Comparison of ENCODE assay signal across 10 cellular contexts in the genomic region with DNA sequence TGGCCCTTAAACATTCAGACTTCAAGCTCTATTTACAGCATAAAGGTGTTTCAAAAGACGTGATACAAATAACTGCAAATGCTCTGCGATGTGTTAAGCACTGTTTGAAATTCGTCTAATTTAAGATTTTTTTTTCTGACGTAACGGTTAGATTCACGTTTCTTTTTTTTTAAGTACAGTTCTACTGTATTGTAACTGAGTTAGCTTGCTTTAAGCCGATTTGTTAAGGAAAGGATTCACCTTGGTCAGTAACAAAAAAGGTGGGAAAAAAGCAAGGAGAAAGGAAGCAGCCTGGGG. TPM values are rescaled to one million over a fixed set of nuclear protein-coding genes. Genes with fewer than 3 reads are reported as not detected.
DNase-seq lines count a peak whose midpoint lies in the region; ATAC-seq, FAIRE-seq and TF ChIP-seq lines count a peak whose summit lies in the region.
"Had no signal": no experiment of that assay in that cellular context is flagged by ENCODE, and none has a peak within 500 bp of the region (broad histone marks: within the 10 kb centered on the region; RNA-seq: fewer than 3 reads in every experiment).

No MANE protein-coding gene starts in this region.

- no peaks in the 10 kb centered on the region for H3K36me3 Mint-ChIP-seq in activated T-cell treated with anti-CD3 and anti-CD28 coated beads, Interleukin-2, amount 50 U/mL, for 24 hours (ENCODE audit: low read depth)
- H3K36me3 Mint-ChIP-seq in astrocyte (ENCODE audit: low read depth, unreplicated experiment), result no peaks in the 10 kb centered on the region

- H3K79me2 ChIP-seq in astrocyte (ENCODE audit: insufficient read depth, low read length), result no peaks in the 10 kb centered on the region

- no peaks in the 10 kb centered on the region for H4K20me1 ChIP-seq in astrocyte (ENCODE audit: insufficient read depth, low read length)

- H3K27ac ChIP-seq in astrocyte (ENCODE audit: low read depth, low read length), result no peak overlapping the region
- peak overlapping the region in 1 of 2 donors; percentile 56 for H3K27ac ChIP-seq in liver (ENCODE audit: low read depth in 1 of 2, low read length in 2 of 2)
- peak overlapping the region in 2 of 4 donors; percentile 74 to 80 for H3K27ac ChIP-seq in tibial nerve

- no peak for TF ChIP-seq EP300 in tibial nerve (IDR thresholded peaks at IDR 0.05)

- peaks cover 2% of the 10 kb centered on the region for H3K9me3 Mint-ChIP-seq in activated T-cell treated with anti-CD3 and anti-CD28 coated beads, Interleukin-2, amount 50 U/mL, for 24 hours
- no peaks in the 10 kb centered on the region for H3K9me3 Mint-ChIP-seq in astrocyte (ENCODE audit: unreplicated experiment)

- no peak for TF ChIP-seq POLR2A in tibial nerve (IDR thresholded peaks at IDR 0.05)

- TF ChIP-seq RAD21 in liver (IDR thresholded peaks at IDR 0.05), result no peak

- H3K9ac ChIP-seq in astrocyte (ENCODE audit: low read length) (peak overlapping the region; percentile 56), liver (ENCODE audit: low read depth in 1 of 2, low read length in 2 of 2) (peak overlapping the region in 1 of 2 donors; percentile 50)

- DNase-seq in activated T-cell treated with anti-CD3 and anti-CD28 coated beads, Interleukin-2, amount 50 U/mL, for 24 hours, result no peak
- DNase-seq in activated T-cell treated with anti-CD3 and anti-CD28 coated beads for 4 hours (no peak), astrocyte (ENCODE audit: low read depth) (no peak), tibial nerve (ENCODE audit: low spot score in 2 of 2) (no peak), islet precursor cell (no peak), NCI-H345 (lab: John Stamatoyannopoulos, UW) (no peak)

- H3K27me3 Mint-ChIP-seq in activated T-cell treated with anti-CD3 and anti-CD28 coated beads, Interleukin-2, amount 50 U/mL, for 24 hours, result peaks cover 42% of the 10 kb centered on the region
- H3K27me3 Mint-ChIP-seq in astrocyte (ENCODE audit: low read depth, unreplicated experiment), result peaks cover 44% of the 10 kb centered on the region

- no peak for FAIRE-seq in astrocyte (lab: Jason Lieb, UNC)

- no peak for TF ChIP-seq CTCF in astrocyte (IDR thresholded peaks at IDR 0.05; ENCODE audit: insufficient read depth, low read depth, low read length)
- no peak for TF ChIP-seq CTCF in liver (IDR thresholded peaks at IDR 0.05; ENCODE audit: low read depth, low read length, missing input control)
- no peak for TF ChIP-seq CTCF in tibial nerve (IDR thresholded peaks at IDR 0.05)

- no peaks in the 10 kb centered on the region for H3K36me3 ChIP-seq in astrocyte (ENCODE audit: insufficient read depth, low read length)
- no peaks in the 10 kb centered on the region for H3K36me3 ChIP-seq in liver (ENCODE audit: control insufficient read depth in 4 of 4, insufficient read depth in 3 of 4, low read depth in 1 of 4, low read length in 3 of 4)
- H3K36me3 ChIP-seq in tibial nerve, result no peaks in the 10 kb centered on the region

- peak overlapping the region; percentile 98 for H3K4me2 ChIP-seq in astrocyte (ENCODE audit: low read length)

- no peak for ATAC-seq in HG03135 (IDR thresholded peaks at IDR 0.05; ENCODE audit: unreplicated experiment)

- H3K4me3 ChIP-seq in astrocyte (ENCODE audit: insufficient read depth, low read depth, low read length) (peak overlapping the region; percentile 71), liver (ENCODE audit: low read depth in 1 of 3, low read length in 3 of 3) (peak overlapping the region; percentile 14 to 74 (median 35)), tibial nerve (peak overlapping the region; percentile 47 to 79 (median 54))

- H2AFZ ChIP-seq in astrocyte (ENCODE audit: low read depth, low read length), result peak overlapping the region; percentile 92

- H3K4me3 Mint-ChIP-seq in activated T-cell treated with anti-CD3 and anti-CD28 coated beads, Interleukin-2, amount 50 U/mL, for 24 hours, result peak overlapping the region; percentile 67
- peak overlapping the region; percentile 85 for H3K4me3 Mint-ChIP-seq in astrocyte (ENCODE audit: unreplicated experiment)

- H3K9me3 ChIP-seq in astrocyte (ENCODE audit: insufficient read depth, low read depth, low read length) (no peaks in the 10 kb centered on the region), liver (ENCODE audit: control insufficient read depth in 4 of 4, low read length in 3 of 4) (no peaks in the 10 kb centered on the region), tibial nerve (no peaks in the 10 kb centered on the region)

- no peak overlapping the region for H3K27ac Mint-ChIP-seq in activated T-cell treated with anti-CD3 and anti-CD28 coated beads, Interleukin-2, amount 50 U/mL, for 24 hours
- H3K27ac Mint-ChIP-seq in astrocyte (ENCODE audit: unreplicated experiment), result no peak overlapping the region

- H3K4me1 Mint-ChIP-seq in activated T-cell treated with anti-CD3 and anti-CD28 coated beads, Interleukin-2, amount 50 U/mL, for 24 hours (ENCODE audit: low read depth), result peaks cover 29% of the 10 kb centered on the region
- H3K4me1 Mint-ChIP-seq in astrocyte (ENCODE audit: low read depth, unreplicated experiment), result no peaks in the 10 kb centered on the region

- H3K27me3 ChIP-seq in astrocyte (ENCODE audit: insufficient read depth, low read length) (peaks cover 33% of the 10 kb centered on the region), liver (ENCODE audit: control insufficient read depth in 4 of 4, insufficient read depth in 4 of 4, low read length in 3 of 4) (peaks cover 0 to 13% (median 2%) of the 10 kb centered on the region in 4 donors), tibial nerve (peaks cover 0 to 40% of the 10 kb centered on the region in 2 donors)

- 59% methylated on average over 7 of the region's 7 CpGs for WGBS in liver
- WGBS in tibial nerve, 2 donors, result 52 to 53% methylated on average over 7 of the region's 7 CpGs

- H3K4me1 ChIP-seq in astrocyte (ENCODE audit: insufficient read depth, low read length) (no peaks in the 10 kb centered on the region), liver (ENCODE audit: control insufficient read depth in 4 of 4, insufficient read depth in 4 of 4, low read length in 3 of 4) (peaks cover 10 to 37% (median 31%) of the 10 kb centered on the region in 4 donors), tibial nerve (peaks cover 0 to 37% (median 19%) of the 10 kb centered on the region in 4 donors)

TF ChIP-seq in liver, 16 proteins besides CTCF, POLR2A, EP300 and RAD21:
- TF ChIP-seq FOXA2 (IDR thresholded peaks at IDR 0.05) (no peak), EGR1 (IDR thresholded peaks at IDR 0.05; ENCODE audit: low read depth in 2 of 2) (no peak), RXRA (IDR thresholded peaks at IDR 0.05) (no peak)

RNA-seq across cellular contexts. Expression of a gene that starts 0.7 kb away (rescaled TPM):
- 2.1 and 2.2 TPM in 2 replicates for total RNA-seq in astrocyte
- under 1 TPM; 0.05 to 0.17 TPM for total RNA-seq in liver
- polyA plus RNA-seq in liver, result under 1 TPM; 0.38 to 0.67 TPM
- 1 to 10 TPM; 2.5 to 3.1 (median 2.8) TPM for total RNA-seq in tibial nerve
- total RNA-seq: dermis microvascular lymphatic vessel endothelial cell had no signal

RNA-seq across cellular contexts. Expression of a gene that starts 49.0 kb away (rescaled TPM):
- total RNA-seq in astrocyte, result not detected in 2 replicates
- total RNA-seq in liver, result not detected
- not detected for polyA plus RNA-seq in liver
- total RNA-seq in tibial nerve, result not detected
- total RNA-seq: dermis microvascular lymphatic vessel endothelial cell, subcutaneous adipose tissue had no signal
